ENCODE assay signal across 22 cellular contexts in genomic region chr5:39742916-39743315, GRCh38.
"Had no signal": no experiment of that assay in that cellular context is flagged by ENCODE, and none has a peak within 500 bp of the region (broad histone marks: within the 10 kb centered on the region; RNA-seq: fewer than 3 reads in every experiment).

No MANE protein-coding gene starts in this region.

- H3K9me2 ChIP-seq: SK-N-SH had no signal

- H3K4me2 ChIP-seq: KMS-11, SK-N-SH had no signal

- H3K36me3 Mint-ChIP-seq: T-cell had no signal

- H3K9me3 Mint-ChIP-seq: T-cell had no signal

- H3K9me3 ChIP-seq: SK-N-SH had no signal

- H3K27ac Mint-ChIP-seq: T-cell had no signal

- DNase-seq: Kasumi-1, MV-4-11, NCI-H1048, NCI-H1105 treated with DMSO at 0.1 percent for 48 hours, NCI-H1417 treated with DMSO at 0.1 percent for 48 hours, NCI-H146, NCI-H1694 treated with DMSO at 0.1 percent for 48 hours, NCI-H1930, NCI-H2081 treated with DMSO at 0.1 percent for 48 hours, NCI-H2171, NCI-H226, NCI-H446, NCI-H510A, NCI-H524 treated with DMSO at 0.1 percent for 48 hours, NCI-H69, NCI-H774, SHP77, SK-N-SH, SW 1271, T-cell had no signal

- ATAC-seq: T-cell had no signal

- H3K4me3 Mint-ChIP-seq: T-cell had no signal

- H3K4me1 Mint-ChIP-seq: T-cell had no signal

- H3K9ac ChIP-seq: KMS-11, SK-N-SH had no signal

- H3K27ac ChIP-seq: KMS-11, RWPE1 had no signal
